In genomic region chr14:72420749-72421452, GRCh38 we compare ENCODE assay signal across 8 cellular contexts.
DNase-seq lines count a peak whose midpoint lies in the region; ATAC-seq, FAIRE-seq and TF ChIP-seq lines count a peak whose summit lies in the region.

No MANE protein-coding gene starts in this region.

- H3K4me1 ChIP-seq in endodermal cell (ENCODE audit: control insufficient read depth, insufficient read depth, low read length) (no peaks in the 10 kb centered on the region), mucosa of descending colon (ENCODE audit: low read depth) (no peaks in the 10 kb centered on the region)

- no peak overlapping the region for H3K27ac ChIP-seq in endodermal cell (ENCODE audit: low read depth, low read length)

- 30 to 38% methylated on average over 10 to 15 of the region's 16 CpGs for WGBS in endodermal cell (ENCODE audit: insufficient coverage in 1 of 2, insufficient read length in 1 of 2), 2 experiments

- CTCF ChIA-PET in AG04449 (lab: Yijun Ruan, JAX) = interaction anchor here (0.6 to 3.4 kb wide), 9 partner anchors 11 to 397 kb away, joined by 3 to 16 read pairs (median 5); no protein-coding TSS in a partner anchor
- CTCF ChIA-PET in activated CD8-positive, alpha-beta T cell treated with anti-CD3 and anti-CD28 coated beads for 36 hours (lab: Charles Lee) = interaction anchor here (0.7 to 3.5 kb wide), 28 partner anchors 13 to 488 kb away, joined by 3 to 12 read pairs (median 4); no protein-coding TSS in a partner anchor

- peak; percentile 14 for FAIRE-seq in GM19239 (lab: Jason Lieb, UNC)

- no peak overlapping the region for H3K27ac Mint-ChIP-seq in activated CD8-positive, alpha-beta T cell treated with anti-CD3 and anti-CD28 coated beads for 36 hours
- H3K27ac Mint-ChIP-seq in endodermal cell = no peak overlapping the region

- peak; percentile 83 for TF ChIP-seq CTCF in AG04449 (IDR thresholded peaks at IDR 0.05; ENCODE audit: insufficient read depth, low read length, missing control alignments)
- peak; percentile 99 for TF ChIP-seq CTCF in activated CD8-positive, alpha-beta T cell treated with anti-CD3 and anti-CD28 coated beads for 36 hours (IDR thresholded peaks at IDR 0.05)
- TF ChIP-seq CTCF in endodermal cell (conservative IDR thresholded peaks at IDR 0.05) = peak; percentile 99
- TF ChIP-seq CTCF in mucosa of descending colon (IDR thresholded peaks at IDR 0.05) = peak; percentile 81

- H3K36me3 ChIP-seq in endodermal cell (ENCODE audit: control insufficient read depth, insufficient read depth, low read length) = no peaks in the 10 kb centered on the region
- H3K36me3 ChIP-seq in mucosa of descending colon (ENCODE audit: low read depth) = no peaks in the 10 kb centered on the region

- no peak overlapping the region for H3K9ac ChIP-seq in endodermal cell (ENCODE audit: extremely low read depth, low read length, poor library complexity, severe bottlenecking)

- no peak overlapping the region for H3K4me3 ChIP-seq in AG04449 (ENCODE audit: low read depth, low read length)
- no peak overlapping the region for H3K4me3 ChIP-seq in endodermal cell (ENCODE audit: low read length)
- no peak overlapping the region for H3K4me3 ChIP-seq in mucosa of descending colon

- DNase-seq in AG04449 (ENCODE audit: low read depth, low spot score) = no peak
- DNase-seq in GM19239 (ENCODE audit: insufficient read length, low spot score) = peak; percentile 52
- DNase-seq in NCI-H526 (lab: John Stamatoyannopoulos, UW) = peak; percentile 16 to 76
- peak; percentile 91 for DNase-seq in activated CD8-positive, alpha-beta T cell treated with anti-CD3 and anti-CD28 coated beads for 36 hours
- peak; percentile 97 for DNase-seq in endodermal cell
- DNase-seq in mucosa of descending colon = peak; percentile 52 to 87 (median 82)
- DNase-seq in stimulated activated CD8-positive, alpha-beta memory T cell treated with anti-CD3 and anti-CD28 coated beads, Interleukin-4, amount 100 ng/mL, for 48 hours = peak; percentile 95
- no peak for DNase-seq in cerebellar nuclear complex (lab: John Stamatoyannopoulos, UW)

- H3K9me3 ChIP-seq in endodermal cell (ENCODE audit: control insufficient read depth, low read length) (peaks cover 40% of the 10 kb centered on the region), mucosa of descending colon (no peaks in the 10 kb centered on the region)

- POLR2A ChIA-PET in AG04449 (lab: Yijun Ruan, JAX) = no interaction called here
- POLR2A ChIA-PET in activated CD8-positive, alpha-beta T cell treated with anti-CD3 and anti-CD28 coated beads for 36 hours (lab: Charles Lee) = interaction anchor here (1.0 to 1.6 kb wide), 2 partner anchors 18 to 23 kb away, joined by 4 to 5 read pairs; no protein-coding TSS in a partner anchor

- peaks cover 4% of the 10 kb centered on the region for H3K4me1 Mint-ChIP-seq in activated CD8-positive, alpha-beta T cell treated with anti-CD3 and anti-CD28 coated beads for 36 hours (ENCODE audit: low read depth)
- peaks cover 9% of the 10 kb centered on the region for H3K4me1 Mint-ChIP-seq in endodermal cell

- no peaks in the 10 kb centered on the region for H3K36me3 Mint-ChIP-seq in activated CD8-positive, alpha-beta T cell treated with anti-CD3 and anti-CD28 coated beads for 36 hours (ENCODE audit: low read depth)
- peaks cover 22% of the 10 kb centered on the region for H3K36me3 Mint-ChIP-seq in endodermal cell (ENCODE audit: low read depth)

- H3K27me3 Mint-ChIP-seq in activated CD8-positive, alpha-beta T cell treated with anti-CD3 and anti-CD28 coated beads for 36 hours = peaks cover 23% of the 10 kb centered on the region
- peaks cover 2% of the 10 kb centered on the region for H3K27me3 Mint-ChIP-seq in endodermal cell (ENCODE audit: insufficient read depth)

- ATAC-seq in activated CD8-positive, alpha-beta T cell treated with anti-CD3 and anti-CD28 coated beads for 36 hours = peak; percentile 68
- peak; percentile 58 for ATAC-seq in mucosa of descending colon

- H3K27me3 ChIP-seq in endodermal cell (ENCODE audit: control insufficient read depth, insufficient read depth, low read length, poor library complexity, severe bottlenecking) = no peaks in the 10 kb centered on the region

- intact Hi-C loops in activated CD8-positive, alpha-beta T cell treated with anti-CD3 and anti-CD28 coated beads for 36 hours (cut with micrococcal nuclease) = loop anchor here (5.0 kb wide), 1 partner anchor 399 kb away; no protein-coding TSS in a partner anchor
- intact Hi-C loops in mucosa of descending colon (cut with DNase I, micrococcal nuclease) = no loop called here

- no peaks in the 10 kb centered on the region for H3K9me3 Mint-ChIP-seq in activated CD8-positive, alpha-beta T cell treated with anti-CD3 and anti-CD28 coated beads for 36 hours
- H3K9me3 Mint-ChIP-seq in endodermal cell = peaks cover 35% of the 10 kb centered on the region

- H3K4me3 Mint-ChIP-seq in activated CD8-positive, alpha-beta T cell treated with anti-CD3 and anti-CD28 coated beads for 36 hours = no peak overlapping the region
- no peak overlapping the region for H3K4me3 Mint-ChIP-seq in endodermal cell

Comparison
In these comparisons a context has a peak if more than half of its experiments do, and no peak if none do; other contexts are left out.
1. DNase-seq: peak in GM19239 (single experiment), NCI-H526 (2 of 2), activated CD8-positive, alpha-beta T cell treated with anti-CD3 and anti-CD28 coated beads for 36 hours (single experiment), endodermal cell (single experiment), mucosa of descending colon (3 of 3) and stimulated activated CD8-positive, alpha-beta memory T cell treated with anti-CD3 and anti-CD28 coated beads, Interleukin-4, amount 100 ng/mL, for 48 hours (single experiment); none in AG04449 (single experiment) and cerebellar nuclear complex (0 of 2).
2. Peak in every context shown above with its lines, with median percentiles within 50 percentile points of each other: CTCF ChIP-seq.